ENCODE assay signal across 7 cellular contexts in the genomic region with DNA sequence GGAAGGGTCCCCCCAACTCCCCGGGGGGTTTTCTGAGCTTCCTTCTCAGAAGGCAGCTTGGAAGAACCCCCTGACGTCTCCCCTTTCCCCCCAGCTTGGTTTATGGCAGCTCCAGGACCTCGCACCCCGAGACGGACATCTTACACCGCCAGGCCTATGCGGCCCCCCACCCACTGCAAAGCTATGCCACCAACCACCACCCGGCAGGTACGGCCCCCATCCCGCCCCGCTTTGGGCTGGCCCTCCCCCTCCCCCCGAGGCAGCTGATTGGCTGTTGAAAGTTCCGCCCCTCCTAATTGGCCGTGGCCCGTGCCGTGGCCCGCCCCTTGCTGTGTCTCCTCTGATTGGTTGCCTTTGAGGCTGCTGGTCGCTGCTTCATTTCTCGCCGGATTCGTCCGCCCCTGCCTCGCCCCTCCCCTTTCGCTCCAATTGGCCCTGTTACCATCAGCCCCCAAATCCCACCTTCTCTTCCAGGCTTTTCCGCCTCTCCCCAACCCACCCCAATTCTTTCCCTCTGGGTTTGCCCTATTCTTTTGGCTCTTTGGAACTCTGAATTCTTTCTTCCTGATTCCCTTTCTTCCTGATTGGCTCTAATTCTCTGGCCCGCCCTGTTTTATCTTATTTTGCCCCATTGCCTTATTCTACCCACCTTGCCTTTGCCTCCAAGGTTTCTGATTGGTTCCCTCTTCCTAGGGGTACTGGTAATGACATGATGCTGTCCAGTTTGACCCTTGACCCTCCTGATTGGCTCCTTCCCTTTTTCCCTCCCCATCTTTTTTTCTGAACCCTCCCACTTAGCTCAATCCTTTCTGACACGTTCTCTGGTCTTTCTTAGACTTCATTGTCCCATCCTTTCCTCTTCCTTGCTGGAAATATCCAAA. TPM values are rescaled to one million over a fixed set of nuclear protein-coding genes. Genes with fewer than 3 reads are reported as not detected.
DNase-seq lines count a peak whose midpoint lies in the region; ATAC-seq lines count a peak whose summit lies in the region.

No MANE protein-coding gene starts in this region.

- DNase-seq in NCI-H82 (lab: John Stamatoyannopoulos, UW) (peak; percentile 98), lung microvascular endothelial cell (ENCODE audit: low read depth in 2 of 2) (peak; percentile 94 to 95)
- peak; percentile 95 for DNase-seq in activated CD8-positive, alpha-beta memory T cell treated with anti-CD3 and anti-CD28 coated beads for 24 hours
- DNase-seq in effector CD8-positive, alpha-beta T cell (lab: John Stamatoyannopoulos, UW): peak; percentile 87
- DNase-seq in stimulated activated CD4-positive, alpha-beta T cell treated with anti-CD3 and anti-CD28 coated beads, TNF-alpha, amount 100 ng/mL, for 1 hour (ENCODE audit: low read depth in 3 of 3, low spot score in 1 of 3): peak; percentile 75 to 87 (median 82)

- ATAC-seq in GM18519 (IDR thresholded peaks at IDR 0.05; ENCODE audit: low FRiP score, unreplicated experiment) (peak; percentile 46), HG03175 (IDR thresholded peaks at IDR 0.05; ENCODE audit: unreplicated experiment) (peak; percentile 47)

RNA-seq across cellular contexts. Expression of gene PRR12, which starts 2.5 kb away (rescaled TPM):
- total RNA-seq in lung microvascular endothelial cell: 1.1 and 2.0 TPM in 2 replicates

RNA-seq across cellular contexts. Expression of gene PRRG2, which starts 12.4 kb away (rescaled TPM):
- 4.6 and 12.5 TPM in 2 replicates for total RNA-seq in lung microvascular endothelial cell

RNA-seq across cellular contexts. Expression of gene NOSIP, which starts 13.1 kb away (rescaled TPM):
- 87.6 and 105 TPM in 2 replicates for total RNA-seq in lung microvascular endothelial cell

RNA-seq across cellular contexts. Expression of gene RRAS, which starts 46.5 kb away (rescaled TPM):
- total RNA-seq in lung microvascular endothelial cell: 18.1 and 18.3 TPM in 2 replicates

RNA-seq across cellular contexts. Expression of gene SCAF1, which starts 48.5 kb away (rescaled TPM):
- 5.0 and 6.3 TPM in 2 replicates for total RNA-seq in lung microvascular endothelial cell

Comparison
In these comparisons a context has a peak if more than half of its experiments do, and no peak if none do; other contexts are left out.
1. Peak in every context shown above with its lines: DNase-seq and ATAC-seq.